ENCODE assay signal across 1 cellular context in genomic region chr3:52724511-52724910, GRCh38.
TF ChIP-seq lines count a peak whose summit lies in the region.

No MANE protein-coding gene starts in this region.

TF ChIP-seq in HepG2, 621 proteins besides CTCF, POLR2A, EP300 and RAD21 (continues in another document):
- TF ChIP-seq, protein P1, sequence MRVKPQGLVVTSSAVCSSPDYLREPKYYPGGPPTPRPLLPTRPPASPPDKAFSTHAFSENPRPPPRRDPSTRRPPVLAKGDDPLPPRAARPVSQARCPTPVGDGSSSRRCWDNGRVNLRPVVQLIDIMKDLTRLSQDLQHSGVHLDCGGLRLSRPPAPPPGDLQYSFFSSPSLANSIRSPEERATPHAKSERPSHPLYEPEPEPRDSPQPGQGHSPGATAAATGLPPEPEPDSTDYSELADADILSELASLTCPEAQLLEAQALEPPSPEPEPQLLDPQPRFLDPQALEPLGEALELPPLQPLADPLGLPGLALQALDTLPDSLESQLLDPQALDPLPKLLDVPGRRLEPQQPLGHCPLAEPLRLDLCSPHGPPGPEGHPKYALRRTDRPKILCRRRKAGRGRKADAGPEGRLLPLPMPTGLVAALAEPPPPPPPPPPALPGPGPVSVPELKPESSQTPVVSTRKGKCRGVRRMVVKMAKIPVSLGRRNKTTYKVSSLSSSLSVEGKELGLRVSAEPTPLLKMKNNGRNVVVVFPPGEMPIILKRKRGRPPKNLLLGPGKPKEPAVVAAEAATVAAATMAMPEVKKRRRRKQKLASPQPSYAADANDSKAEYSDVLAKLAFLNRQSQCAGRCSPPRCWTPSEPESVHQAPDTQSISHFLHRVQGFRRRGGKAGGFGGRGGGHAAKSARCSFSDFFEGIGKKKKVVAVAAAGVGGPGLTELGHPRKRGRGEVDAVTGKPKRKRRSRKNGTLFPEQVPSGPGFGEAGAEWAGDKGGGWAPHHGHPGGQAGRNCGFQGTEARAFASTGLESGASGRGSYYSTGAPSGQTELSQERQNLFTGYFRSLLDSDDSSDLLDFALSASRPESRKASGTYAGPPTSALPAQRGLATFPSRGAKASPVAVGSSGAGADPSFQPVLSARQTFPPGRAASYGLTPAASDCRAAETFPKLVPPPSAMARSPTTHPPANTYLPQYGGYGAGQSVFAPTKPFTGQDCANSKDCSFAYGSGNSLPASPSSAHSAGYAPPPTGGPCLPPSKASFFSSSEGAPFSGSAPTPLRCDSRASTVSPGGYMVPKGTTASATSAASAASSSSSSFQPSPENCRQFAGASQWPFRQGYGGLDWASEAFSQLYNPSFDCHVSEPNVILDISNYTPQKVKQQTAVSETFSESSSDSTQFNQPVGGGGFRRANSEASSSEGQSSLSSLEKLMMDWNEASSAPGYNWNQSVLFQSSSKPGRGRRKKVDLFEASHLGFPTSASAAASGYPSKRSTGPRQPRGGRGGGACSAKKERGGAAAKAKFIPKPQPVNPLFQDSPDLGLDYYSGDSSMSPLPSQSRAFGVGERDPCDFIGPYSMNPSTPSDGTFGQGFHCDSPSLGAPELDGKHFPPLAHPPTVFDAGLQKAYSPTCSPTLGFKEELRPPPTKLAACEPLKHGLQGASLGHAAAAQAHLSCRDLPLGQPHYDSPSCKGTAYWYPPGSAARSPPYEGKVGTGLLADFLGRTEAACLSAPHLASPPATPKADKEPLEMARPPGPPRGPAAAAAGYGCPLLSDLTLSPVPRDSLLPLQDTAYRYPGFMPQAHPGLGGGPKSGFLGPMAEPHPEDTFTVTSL (CRISPR knock-in tag; IDR thresholded peaks at IDR 0.05; ENCODE audit: borderline replicate concordance), result no peak
- TF ChIP-seq, protein P2, sequence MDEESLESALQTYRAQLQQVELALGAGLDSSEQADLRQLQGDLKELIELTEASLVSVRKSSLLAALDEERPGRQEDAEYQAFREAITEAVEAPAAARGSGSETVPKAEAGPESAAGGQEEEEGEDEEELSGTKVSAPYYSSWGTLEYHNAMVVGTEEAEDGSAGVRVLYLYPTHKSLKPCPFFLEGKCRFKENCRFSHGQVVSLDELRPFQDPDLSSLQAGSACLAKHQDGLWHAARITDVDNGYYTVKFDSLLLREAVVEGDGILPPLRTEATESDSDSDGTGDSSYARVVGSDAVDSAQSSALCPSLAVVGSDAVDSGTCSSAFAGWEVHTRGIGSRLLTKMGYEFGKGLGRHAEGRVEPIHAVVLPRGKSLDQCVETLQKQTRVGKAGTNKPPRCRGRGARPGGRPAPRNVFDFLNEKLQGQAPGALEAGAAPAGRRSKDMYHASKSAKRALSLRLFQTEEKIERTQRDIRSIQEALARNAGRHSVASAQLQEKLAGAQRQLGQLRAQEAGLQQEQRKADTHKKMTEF (CRISPR knock-in tag; IDR thresholded peaks at IDR 0.05), result peak; percentile 45; the same call in 1 of the 2 replicates
- TF ChIP-seq GATAD2A (CRISPR knock-in tag; IDR thresholded peaks at IDR 0.05) (peak; percentile 68), POLR2AphosphoS5 (IDR thresholded peaks at IDR 0.05; ENCODE audit: low read depth, low read length) (no peak), HNF4A (CRISPR knock-in tag; IDR thresholded peaks at IDR 0.05) (peak; percentile 73), FOXP1 (IDR thresholded peaks at IDR 0.05) (no peak), FOXP1 (CRISPR knock-in tag; IDR thresholded peaks at IDR 0.05) (peak; percentile 58; the same call in 1 of the 2 replicates), HMG20A (CRISPR knock-in tag; IDR thresholded peaks at IDR 0.05; ENCODE audit: borderline replicate concordance) (peak; percentile 32; the same call in 1 of the 2 replicates), SMARCC2 (IDR thresholded peaks at IDR 0.05) (no peak), FLYWCH1 (CRISPR knock-in tag; IDR thresholded peaks at IDR 0.05) (no peak), SPEN (CRISPR knock-in tag; IDR thresholded peaks at IDR 0.05; ENCODE audit: low read depth) (no peak), ZZZ3 (CRISPR knock-in tag; IDR thresholded peaks at IDR 0.05; ENCODE audit: borderline replicate concordance) (no peak), NCOA2 (CRISPR knock-in tag; IDR thresholded peaks at IDR 0.05) (0 out of 2 replicates have a peak, but pooled peaks have one; percentile 16), ZNF781 (CRISPR knock-in tag; IDR thresholded peaks at IDR 0.05; ENCODE audit: borderline replicate concordance, not compliant biosample characterization) (no peak), KAT8 (CRISPR knock-in tag; IDR thresholded peaks at IDR 0.05) (0 out of 2 replicates have a peak, but pooled peaks have one; percentile 22), MEIS2 (CRISPR knock-in tag; IDR thresholded peaks at IDR 0.05) (no peak), SUZ12 (IDR thresholded peaks at IDR 0.05; ENCODE audit: low read depth, low read length) (no peak), KLF11 (CRISPR knock-in tag; IDR thresholded peaks at IDR 0.05) (no peak), WIZ (CRISPR knock-in tag; IDR thresholded peaks at IDR 0.05) (no peak), NR2F2 (IDR thresholded peaks at IDR 0.05; ENCODE audit: borderline replicate concordance, low read depth) (no peak), ZNF629 (CRISPR knock-in tag; conservative IDR thresholded peaks at IDR 0.05) (0 out of 2 replicates have a peak, but pooled peaks have one; percentile 25), SALL2 (CRISPR knock-in tag; IDR thresholded peaks at IDR 0.05) (no peak), HOXA7 (CRISPR knock-in tag; IDR thresholded peaks at IDR 0.05) (no peak), JARID2 (CRISPR knock-in tag; IDR thresholded peaks at IDR 0.05; ENCODE audit: insufficient replicate concordance) (no peak), CEBPG (CRISPR knock-in tag; IDR thresholded peaks at IDR 0.05) (peak; percentile 82), ZKSCAN8 (CRISPR knock-in tag; IDR thresholded peaks at IDR 0.05; ENCODE audit: borderline replicate concordance) (peak; percentile 57; the same call in 1 of the 2 replicates), JDP2 (CRISPR knock-in tag; IDR thresholded peaks at IDR 0.05; ENCODE audit: borderline replicate concordance) (no peak), REST (IDR thresholded peaks at IDR 0.05; ENCODE audit: borderline replicate concordance in 1 of 2, low read depth in 1 of 2, low read length in 2 of 2) (no peak), THAP11 (CRISPR knock-in tag; IDR thresholded peaks at IDR 0.05) (no peak), KDM4B (CRISPR knock-in tag; IDR thresholded peaks at IDR 0.05) (no peak), ZNF652 (CRISPR knock-in tag; IDR thresholded peaks at IDR 0.05; ENCODE audit: borderline replicate concordance, low read depth) (peak; percentile 59; the same call in 1 of the 2 replicates), NR3C1 (CRISPR knock-in tag; IDR thresholded peaks at IDR 0.05) (no peak), NCOR1 (IDR thresholded peaks at IDR 0.05; ENCODE audit: borderline replicate concordance, low read length) (peak; percentile 53), SOX6 (IDR thresholded peaks at IDR 0.05) (no peak), SOX6 (CRISPR knock-in tag; IDR thresholded peaks at IDR 0.05) (no peak), GZF1 (CRISPR knock-in tag; IDR thresholded peaks at IDR 0.05) (no peak), ATF5 (CRISPR knock-in tag; IDR thresholded peaks at IDR 0.05; ENCODE audit: low read depth) (no peak), ATF7-NPFF (CRISPR knock-in tag; IDR thresholded peaks at IDR 0.05; ENCODE audit: low read depth) (no peak), ZNF644 (CRISPR knock-in tag; IDR thresholded peaks at IDR 0.05; ENCODE audit: low read depth) (peak; percentile 39; the same call in 1 of the 2 replicates), STAT5B (CRISPR knock-in tag; IDR thresholded peaks at IDR 0.05) (no peak), ZNF574 (CRISPR knock-in tag; IDR thresholded peaks at IDR 0.05) (no peak), FOXA3 (CRISPR knock-in tag; IDR thresholded peaks at IDR 0.05) (peak; percentile 75), POLR2AphosphoS2 (IDR thresholded peaks at IDR 0.05; ENCODE audit: low read depth, low read length) (no peak), ZFAT (CRISPR knock-in tag; conservative IDR thresholded peaks at IDR 0.05) (no peak), CEBPB (IDR thresholded peaks at IDR 0.05; ENCODE audit: borderline replicate concordance, low read depth, low read length) (peak; percentile 88)
- TF ChIP-seq, protein P3, sequence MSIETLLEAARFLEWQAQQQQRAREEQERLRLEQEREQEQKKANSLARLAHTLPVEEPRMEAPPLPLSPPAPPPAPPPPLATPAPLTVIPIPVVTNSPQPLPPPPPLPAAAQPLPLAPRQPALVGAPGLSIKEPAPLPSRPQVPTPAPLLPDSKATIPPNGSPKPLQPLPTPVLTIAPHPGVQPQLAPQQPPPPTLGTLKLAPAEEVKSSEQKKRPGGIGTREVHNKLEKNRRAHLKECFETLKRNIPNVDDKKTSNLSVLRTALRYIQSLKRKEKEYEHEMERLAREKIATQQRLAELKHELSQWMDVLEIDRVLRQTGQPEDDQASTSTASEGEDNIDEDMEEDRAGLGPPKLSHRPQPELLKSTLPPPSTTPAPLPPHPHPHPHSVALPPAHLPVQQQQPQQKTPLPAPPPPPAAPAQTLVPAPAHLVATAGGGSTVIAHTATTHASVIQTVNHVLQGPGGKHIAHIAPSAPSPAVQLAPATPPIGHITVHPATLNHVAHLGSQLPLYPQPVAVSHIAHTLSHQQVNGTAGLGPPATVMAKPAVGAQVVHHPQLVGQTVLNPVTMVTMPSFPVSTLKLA (IDR thresholded peaks at IDR 0.05), result no peak
- TF ChIP-seq, protein P4, sequence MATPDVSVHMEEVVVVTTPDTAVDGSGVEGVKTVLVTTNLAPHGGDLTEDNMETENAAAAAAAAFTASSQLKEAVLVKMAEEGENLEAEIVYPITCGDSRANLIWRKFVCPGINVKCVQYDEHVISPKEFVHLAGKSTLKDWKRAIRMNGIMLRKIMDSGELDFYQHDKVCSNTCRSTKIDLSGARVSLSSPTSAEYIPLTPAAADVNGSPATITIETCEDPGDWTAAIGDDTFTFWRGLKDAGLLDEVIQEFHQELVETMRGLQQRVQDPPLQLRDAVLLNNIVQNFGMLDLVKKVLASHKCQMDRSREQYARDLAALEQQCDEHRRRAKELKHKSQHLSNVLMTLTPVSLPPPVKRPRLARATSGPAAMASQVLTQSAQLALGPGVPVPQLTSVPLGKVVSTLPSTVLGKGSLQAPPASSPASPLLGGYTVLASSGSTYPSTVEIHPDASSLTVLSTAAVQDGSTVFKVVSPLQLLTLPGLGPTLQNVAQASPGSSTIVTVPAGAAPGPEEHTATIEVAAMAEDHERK (CRISPR knock-in tag; IDR thresholded peaks at IDR 0.05; ENCODE audit: low read depth), result no peak
- TF ChIP-seq, protein P5, sequence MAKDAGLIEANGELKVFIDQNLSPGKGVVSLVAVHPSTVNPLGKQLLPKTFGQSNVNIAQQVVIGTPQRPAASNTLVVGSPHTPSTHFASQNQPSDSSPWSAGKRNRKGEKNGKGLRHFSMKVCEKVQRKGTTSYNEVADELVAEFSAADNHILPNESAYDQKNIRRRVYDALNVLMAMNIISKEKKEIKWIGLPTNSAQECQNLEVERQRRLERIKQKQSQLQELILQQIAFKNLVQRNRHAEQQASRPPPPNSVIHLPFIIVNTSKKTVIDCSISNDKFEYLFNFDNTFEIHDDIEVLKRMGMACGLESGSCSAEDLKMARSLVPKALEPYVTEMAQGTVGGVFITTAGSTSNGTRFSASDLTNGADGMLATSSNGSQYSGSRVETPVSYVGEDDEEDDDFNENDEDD (CRISPR knock-in tag; IDR thresholded peaks at IDR 0.05; ENCODE audit: borderline replicate concordance), result no peak
- TF ChIP-seq, protein P6, sequence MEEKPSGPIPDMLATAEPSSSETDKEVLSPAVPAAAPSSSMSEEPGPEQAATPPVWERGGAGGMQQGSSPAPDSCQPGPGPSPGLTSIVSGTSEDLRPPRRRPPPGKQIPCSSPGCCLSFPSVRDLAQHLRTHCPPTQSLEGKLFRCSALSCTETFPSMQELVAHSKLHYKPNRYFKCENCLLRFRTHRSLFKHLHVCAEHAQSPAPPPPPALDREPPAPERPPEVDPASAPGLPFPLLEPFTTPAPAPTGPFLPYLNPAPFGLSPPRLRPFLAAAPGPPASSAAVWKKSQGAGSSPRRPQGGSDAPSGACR (CRISPR knock-in tag; IDR thresholded peaks at IDR 0.05), result no peak
